Comparison of ENCODE assay signal across 8 cellular contexts in the genomic region with DNA sequence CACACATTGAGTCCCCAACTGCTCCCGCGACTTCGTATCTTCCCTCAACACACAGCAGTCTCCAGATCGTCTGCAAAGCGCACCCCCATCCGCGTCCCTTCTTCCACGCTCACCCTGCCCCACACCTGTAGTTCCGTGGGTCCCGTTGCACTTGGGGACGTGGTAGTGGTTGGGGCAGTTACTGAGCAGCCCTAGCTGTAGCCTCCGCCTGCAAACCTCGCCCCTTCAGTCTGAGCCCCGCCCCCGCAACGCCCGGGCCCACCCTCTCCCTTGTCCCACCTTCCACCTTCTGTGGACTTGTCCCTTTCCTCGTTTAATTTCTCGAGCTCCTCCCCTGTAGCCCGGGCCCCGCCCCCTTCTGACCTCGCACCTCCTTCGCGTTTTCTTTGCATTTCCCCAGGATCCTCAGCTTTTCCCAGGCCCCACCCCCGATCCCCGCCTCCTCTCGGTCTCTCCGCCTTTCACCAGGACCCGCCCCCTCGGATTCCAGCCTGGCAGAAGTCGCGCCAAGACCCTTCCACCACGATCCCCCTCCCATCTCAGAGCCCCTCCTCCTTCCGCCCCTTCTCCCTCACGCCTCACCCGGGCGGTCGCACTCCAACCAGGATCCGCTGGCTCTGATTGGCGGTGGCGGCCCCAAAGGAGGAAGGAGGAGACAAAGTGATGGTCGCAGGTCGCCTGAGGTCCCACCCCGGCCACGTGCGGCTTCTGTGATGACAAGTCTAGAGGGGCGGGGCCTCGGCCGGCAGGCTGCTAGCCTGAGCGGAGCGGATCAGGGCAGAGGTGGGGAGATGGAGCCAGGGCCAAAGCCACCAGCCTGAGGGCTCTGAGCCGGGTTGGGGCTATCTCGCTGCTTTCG. TPM values are rescaled to one million over a fixed set of nuclear protein-coding genes. Genes with fewer than 3 reads are reported as not detected.
DNase-seq lines count a peak whose midpoint lies in the region; ATAC-seq and TF ChIP-seq lines count a peak whose summit lies in the region.

A gene with protein sequence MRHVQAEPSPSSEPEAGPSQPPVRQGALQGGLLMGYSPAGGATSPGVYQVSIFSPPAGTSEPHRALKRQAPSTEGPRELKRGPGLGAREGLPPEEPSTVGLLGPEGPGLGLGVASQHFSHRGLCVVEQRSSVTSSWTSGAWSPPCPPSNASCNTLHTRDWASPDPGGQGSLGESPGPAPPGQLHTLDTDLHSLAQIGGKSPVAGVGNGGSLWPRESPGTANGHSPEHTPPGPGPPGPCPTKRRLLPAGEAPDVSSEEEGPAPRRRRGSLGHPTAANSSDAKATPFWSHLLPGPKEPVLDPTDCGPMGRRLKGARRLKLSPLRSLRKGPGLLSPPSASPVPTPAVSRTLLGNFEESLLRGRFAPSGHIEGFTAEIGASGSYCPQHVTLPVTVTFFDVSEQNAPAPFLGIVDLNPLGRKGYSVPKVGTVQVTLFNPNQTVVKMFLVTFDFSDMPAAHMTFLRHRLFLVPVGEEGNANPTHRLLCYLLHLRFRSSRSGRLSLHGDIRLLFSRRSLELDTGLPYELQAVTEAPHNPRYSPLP (minus strand): TSS at position 183 of the 859 bp plus-strand sequence. CDS start 7,588 bp downstream, outside the sequence.

- H3K4me3 ChIP-seq in GM08714 (ENCODE audit: low read length): peak within 1 kb of the TSS; percentile 68; the same call in 1 of the 2 replicates
- peak within 1 kb of the TSS; percentile 90 for H3K4me3 ChIP-seq in osteoblast (ENCODE audit: insufficient read depth, low read length)
- H3K4me3 ChIP-seq in thoracic aorta: peak within 1 kb of the TSS; percentile 79

- H3K9me3 Mint-ChIP-seq in activated naive CD8-positive, alpha-beta T cell (ENCODE audit: low read depth): no peaks in the 10 kb centered on the region

- H3K79me2 ChIP-seq in osteoblast (ENCODE audit: insufficient read depth, low read length): peaks cover 17% of the 10 kb centered on the region

- peak within 1 kb of the TSS; percentile 89 for H3K4me2 ChIP-seq in osteoblast (ENCODE audit: insufficient read depth, low read length)

- H3K27ac ChIP-seq in osteoblast (ENCODE audit: low read depth, low read length) (peak within 1 kb of the TSS; percentile 91), thoracic aorta (peak within 1 kb of the TSS; percentile 92 to 95)

- no peaks in the 10 kb centered on the region for H3K36me3 Mint-ChIP-seq in activated naive CD8-positive, alpha-beta T cell

- H3K4me3 Mint-ChIP-seq in activated naive CD8-positive, alpha-beta T cell: peak within 1 kb of the TSS; percentile 91

- H3K27me3 ChIP-seq in osteoblast (ENCODE audit: insufficient read depth, low read length) (no peaks in the 10 kb centered on the region), thoracic aorta (replicated peaks; ENCODE audit: insufficient read depth) (no peaks in the 10 kb centered on the region)

- no peaks in the 10 kb centered on the region for H3K36me3 ChIP-seq in osteoblast (ENCODE audit: insufficient read depth, low read length)
- no peaks in the 10 kb centered on the region for H3K36me3 ChIP-seq in thoracic aorta

- H3K9me3 ChIP-seq in osteoblast (ENCODE audit: low read depth, low read length) (no peaks in the 10 kb centered on the region), thoracic aorta (no peaks in the 10 kb centered on the region)

- peak; percentile 95 for DNase-seq in NCI-H1092 treated with DMSO at 0.1 percent for 48 hours (lab: John Stamatoyannopoulos, UW)
- peak; percentile 93 for DNase-seq in SKM-1 (lab: John Stamatoyannopoulos, UW; ENCODE audit: unreplicated experiment)
- peak; percentile 99 for DNase-seq in glomerular visceral epithelial cell (ENCODE audit: extremely low spot score)
- peak; percentile 96 for DNase-seq in osteoblast (ENCODE audit: insufficient read length, low spot score, missing footprints)
- peak; percentile 97 for DNase-seq in thoracic aorta (ENCODE audit: low spot score)

- TF ChIP-seq CTCF in osteoblast (IDR thresholded peaks at IDR 0.05; ENCODE audit: extremely low read depth, low read depth, low read length): no peak
- no peak for TF ChIP-seq CTCF in thoracic aorta (IDR thresholded peaks at IDR 0.05)

- H4K20me1 ChIP-seq in osteoblast (ENCODE audit: insufficient read depth, low read length): peaks cover 3% of the 10 kb centered on the region

- H3K4me1 ChIP-seq in osteoblast (ENCODE audit: insufficient read depth, low read length) (peaks cover 47% of the 10 kb centered on the region), thoracic aorta (ENCODE audit: control insufficient read depth in 1 of 2, low read depth in 2 of 2) (peaks cover 31 to 51% of the 10 kb centered on the region in 2 donors)

- H3K27me3 Mint-ChIP-seq in activated naive CD8-positive, alpha-beta T cell: no peaks in the 10 kb centered on the region

- peaks cover 49% of the 10 kb centered on the region for H3K4me1 Mint-ChIP-seq in activated naive CD8-positive, alpha-beta T cell (ENCODE audit: low read depth)

- peak within 1 kb of the TSS; percentile 90 for H2AFZ ChIP-seq in osteoblast (ENCODE audit: low read length)

- H3K27ac Mint-ChIP-seq in activated naive CD8-positive, alpha-beta T cell: peak within 1 kb of the TSS; percentile 88

- peak; percentile 53 for ATAC-seq in HG02610 (IDR thresholded peaks at IDR 0.05; ENCODE audit: unreplicated experiment)
- ATAC-seq in thoracic aorta (ENCODE audit: insufficient number of reproducible peaks, low FRiP score, low read depth): peak; percentile 65

RNA-seq across cellular contexts. Expression of the gene that starts here (rescaled TPM):
- total RNA-seq in osteoblast (31.1 and 32.1 TPM in 2 replicates), thoracic aorta (10 to 100 TPM; 30.2 to 33.6 TPM)

Comparison
In these comparisons a context has a peak if more than half of its experiments do, and no peak if none do; other contexts are left out.
1. Peak in every context shown above with its lines: DNase-seq, ATAC-seq, H3K4me3 ChIP-seq and H3K27ac ChIP-seq.